Comparison of ENCODE assay signal across 21 cellular contexts in the genomic region with DNA sequence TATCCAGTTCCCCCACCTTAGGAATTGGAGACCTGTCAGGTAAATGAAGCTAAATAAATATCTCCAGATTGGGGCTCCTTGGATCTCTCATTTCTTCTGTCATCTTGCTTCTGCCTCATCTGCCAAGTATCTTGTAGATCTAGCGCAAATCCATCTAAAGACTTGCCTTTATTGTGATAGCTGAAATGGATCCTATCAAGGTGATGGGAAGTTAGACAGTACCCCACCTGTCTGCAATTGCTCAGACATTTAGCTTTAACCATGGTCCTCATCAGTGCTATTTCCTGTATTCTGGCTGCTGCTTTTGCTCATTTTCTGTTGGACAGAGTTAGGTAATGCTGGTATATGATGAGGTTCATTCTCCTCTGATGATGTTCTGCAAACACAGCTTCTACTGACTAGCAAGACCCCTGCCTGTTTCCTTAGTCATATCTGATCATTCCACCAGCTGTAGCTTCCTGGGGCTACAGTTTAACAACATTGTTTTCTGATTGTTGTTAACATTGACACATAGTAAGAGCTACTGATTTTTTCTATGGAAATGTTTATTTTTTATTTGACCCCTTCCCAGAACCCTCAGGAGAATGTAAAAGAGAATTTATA.
"Had no signal": no experiment of that assay in that cellular context is flagged by ENCODE, and none has a peak within 500 bp of the region (broad histone marks: within the 10 kb centered on the region; RNA-seq: fewer than 3 reads in every experiment).

No MANE protein-coding gene starts in this region.

- H3K4me3 ChIP-seq: lower lobe of right lung, neural progenitor cell, sigmoid colon, spleen, testis, vagina had no signal

- H3K27ac ChIP-seq: foreskin keratinocyte, lower lobe of right lung, neural progenitor cell, sigmoid colon, spleen, testis, vagina had no signal

- ATAC-seq: activated CD4-positive, alpha-beta T cell treated with anti-CD3 and anti-CD28 coated beads for 36 hours; activated T-cell treated with anti-CD3 and anti-CD28 coated beads, Interleukin-2, amount 50 U/mL, for 4 hours; foreskin keratinocyte; left lobe of liver; lower lobe of right lung; naive thymus-derived CD4-positive, alpha-beta T cell had no signal

- DNase-seq: activated B cell treated with CpG ODN at 0.5 μM for 24 hours; activated CD4-positive, alpha-beta T cell treated with anti-CD3 and anti-CD28 coated beads for 36 hours; activated CD4-positive, alpha-beta T cell treated with anti-CD3 and anti-CD28 coated beads, Interleukin-2, amount 50 U/mL, for 4 hours; activated CD8-positive, alpha-beta memory T cell treated with anti-CD3 and anti-CD28 coated beads, Interleukin-2, amount 50 U/mL, for 48 hours; activated naive CD4-positive, alpha-beta T cell; activated naive CD8-positive, alpha-beta T cell treated with anti-CD3 and anti-CD28 coated beads for 36 hours; activated T-cell treated with anti-CD3 and anti-CD28 coated beads, Interleukin-2, amount 50 U/mL, for 4 hours; amniotic stem cell; effector CD4-positive, alpha-beta T cell; erythroblast; foreskin keratinocyte; kidney; lower lobe of right lung; naive thymus-derived CD4-positive, alpha-beta T cell; sigmoid colon; spleen; stimulated activated CD4-positive, alpha-beta T cell treated with anti-CD3 and anti-CD28 coated beads, Interleukin-4, amount 100 ng/mL, for 1 hour; testis had no signal
